Comparison of ENCODE assay signal across 23 cellular contexts in the genomic region with DNA sequence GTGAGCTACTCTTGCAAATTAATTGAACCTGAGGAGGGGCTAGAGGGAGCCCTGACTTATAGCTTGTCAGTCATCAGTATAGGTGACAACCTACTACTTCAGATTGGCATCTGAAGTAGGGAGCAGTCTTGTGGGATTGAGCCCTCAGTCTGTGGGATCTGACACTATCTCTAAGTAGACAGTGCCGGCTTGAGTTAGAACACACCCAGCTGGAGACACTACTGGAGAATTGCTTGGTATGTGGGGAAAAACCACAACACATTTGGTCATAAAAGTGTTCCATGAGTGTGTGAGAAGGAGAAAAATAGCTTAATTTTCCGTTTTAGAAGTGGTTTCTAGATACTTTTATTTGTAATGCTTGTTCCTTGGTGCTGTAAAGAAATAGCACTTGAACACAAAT. TPM values are rescaled to one million over a fixed set of nuclear protein-coding genes. Genes with fewer than 3 reads are reported as not detected.
DNase-seq lines count a peak whose midpoint lies in the region; ATAC-seq, FAIRE-seq and TF ChIP-seq lines count a peak whose summit lies in the region.
"Had no signal": no experiment of that assay in that cellular context is flagged by ENCODE, and none has a peak within 500 bp of the region (broad histone marks: within the 10 kb centered on the region; RNA-seq: fewer than 3 reads in every experiment).

No MANE protein-coding gene starts in this region.

- FAIRE-seq in HTR-8/SVneo (lab: Jason Lieb, UNC): peak; percentile 72
- FAIRE-seq: small intestine had no signal

- ATAC-seq in sciatic nerve: peak; percentile 34
- ATAC-seq in HG02763 (IDR thresholded peaks at IDR 0.05; ENCODE audit: unreplicated experiment): no peak
- ATAC-seq: activated CD8-positive, alpha-beta T cell treated with anti-CD3 and anti-CD28 coated beads for 36 hours; esophagus mucosa; stimulated activated naive CD8-positive, alpha-beta T cell treated with anti-CD3 and anti-CD28 coated beads, Interleukin-15, amount 100 ng/mL, for 72 hours; WTC11 had no signal

- no peak overlapping the region for H3K4me3 ChIP-seq in choroid plexus epithelial cell (ENCODE audit: low read depth, low read length)
- H3K4me3 ChIP-seq: ascending aorta, prostate gland, tibial nerve had no signal

- intact Hi-C loops in sciatic nerve (cut with DNase I): no loop called here

- TF ChIP-seq CTCF in choroid plexus epithelial cell (conservative IDR thresholded peaks at IDR 0.05; ENCODE audit: low read depth, low read length): no peak

- peak; percentile 62 for DNase-seq in EH (ENCODE audit: low read depth)
- no peak for DNase-seq in HTR-8/SVneo (ENCODE audit: insufficient read length, low spot score)
- DNase-seq in choroid plexus epithelial cell (ENCODE audit: low read depth): peak; percentile 20
- no peak for DNase-seq in sciatic nerve (ENCODE audit: low spot score)
- no peak for DNase-seq in NOMO-1 (lab: John Stamatoyannopoulos, UW; ENCODE audit: unreplicated experiment in 2 of 2)
- no peak for DNase-seq in NCI-H1092 (lab: John Stamatoyannopoulos, UW)
- DNase-seq: activated CD8-positive, alpha-beta T cell treated with anti-CD3 and anti-CD28 coated beads for 36 hours; activated naive CD4-positive, alpha-beta T cell treated with anti-CD3 and anti-CD28 coated beads, Interleukin-2, amount 50 U/mL, for 16 hours; effector CD8-positive, alpha-beta T cell; NCI-H1092 treated with DMSO at 0.1 percent for 48 hours; NCI-H2029 treated with DMSO at 0.1 percent for 48 hours; NCI-H510A; NK-92 treated with Interleukin-12 subunit alpha and Interleukin-12 subunit beta, amount 100 ng/mL, for 24 hours; SK-N-SH; small intestine; stimulated activated CD4-positive, alpha-beta T cell treated with anti-CD3 and anti-CD28 coated beads, Interleukin-4, amount 100 ng/mL, for 4 hours; stimulated activated naive CD8-positive, alpha-beta T cell treated with anti-CD3 and anti-CD28 coated beads, Interleukin-15, amount 100 ng/mL, for 72 hours had no signal

RNA-seq across cellular contexts. Expression of a gene that starts 30.5 kb away (rescaled TPM):
- 31.6 TPM for total RNA-seq in sciatic nerve

Comparison
In these comparisons a context has a peak if more than half of its experiments do, and no peak if none do; other contexts are left out.
1. DNase-seq: peak in EH (single experiment) and choroid plexus epithelial cell (single experiment); none in HTR-8/SVneo (single experiment), sciatic nerve (single experiment), NOMO-1 (0 of 2) and NCI-H1092 (single experiment).